ENCODE assay signal across 8 cellular contexts in genomic region chr11:43680521-43681505, GRCh38. TPM values are rescaled to one million over a fixed set of nuclear protein-coding genes. Genes with fewer than 3 reads are reported as not detected.
DNase-seq lines count a peak whose midpoint lies in the region; ATAC-seq and TF ChIP-seq lines count a peak whose summit lies in the region.

HSD17B12 (plus strand) TSS chr11:43680738; CDS start chr11:43680828, 90 bp downstream.

- H2AFZ ChIP-seq in PC-9 = peak within 1 kb of the TSS; percentile 86

- peaks cover 5% of the 10 kb centered on the region; the same call in 1 of the 2 replicates for H3F3A ChIP-seq in PC-9 (ENCODE audit: insufficient read depth, low read depth)

- TF ChIP-seq CTCF in PC-9 (conservative IDR thresholded peaks at IDR 0.05) = no peak
- no peak for TF ChIP-seq CTCF in mucosa of descending colon (IDR thresholded peaks at IDR 0.05)

- H3K79me2 ChIP-seq in PC-9 (ENCODE audit: low read depth) = peaks cover 47% of the 10 kb centered on the region

- peak within 1 kb of the TSS; percentile 84 for H3K27ac ChIP-seq in PC-9
- H3K27ac ChIP-seq in epithelial cell of prostate = peak within 1 kb of the TSS; percentile 89

- peak; percentile 96 for ATAC-seq in GM21619 (IDR thresholded peaks at IDR 0.05; ENCODE audit: unreplicated experiment)
- peak; percentile 98 for ATAC-seq in mucosa of descending colon

- TSS peak; percentile 59 for BruUV-seq in PC-9 (replicated peaks; lab: Mats Ljungman, UMichigan)

- H3K36me3 ChIP-seq in PC-9 (ENCODE audit: low read depth) = peaks cover 28% of the 10 kb centered on the region
- H3K36me3 ChIP-seq in mucosa of descending colon (ENCODE audit: low read depth) = no peaks in the 10 kb centered on the region

- H3K4me3 ChIP-seq in Jurkat, Clone E6-1 (ENCODE audit: low read length) = peak within 1 kb of the TSS; percentile 72
- peak within 1 kb of the TSS; percentile 90 for H3K4me3 ChIP-seq in PC-9
- H3K4me3 ChIP-seq in mucosa of descending colon = peak within 1 kb of the TSS; percentile 51

- H3K4me2 ChIP-seq in PC-9 = peak within 1 kb of the TSS; percentile 90

- peaks cover 4% of the 10 kb centered on the region; the same call in 1 of the 2 replicates for H4K20me1 ChIP-seq in PC-9 (ENCODE audit: insufficient read depth)

- POLR2A ChIA-PET in PC-9 (lab: Charles Lee; ENCODE audit: unreplicated experiment) = interaction anchor here (0.5 to 0.7 kb wide), 3 partner anchors 32 to 1737 kb away, joined by 3 to 4 read pairs (median 4); no protein-coding TSS in a partner anchor

- intact Hi-C loops in PC-9 (cut with micrococcal nuclease; ENCODE audit: unreplicated experiment) (loop anchor here (1.0 to 2.0 kb wide), 3 partner anchors 58 to 370 kb away; partner anchors contain the start of gene API5), mucosa of descending colon (cut with DNase I, micrococcal nuclease) (no loop called here)

- H3K27me3 ChIP-seq in PC-9 (ENCODE audit: insufficient read depth, low read depth) = no peaks in the 10 kb centered on the region

- peak; percentile 93 for DNase-seq in DMS153 treated with DMSO at 0.1 percent for 48 hours (lab: John Stamatoyannopoulos, UW; ENCODE audit: unreplicated experiment)
- peak; percentile 90 for DNase-seq in Jurkat, Clone E6-1 (ENCODE audit: low read depth, low spot score)
- DNase-seq in PC-9 = peak; percentile 99
- DNase-seq in activated T-cell treated with anti-CD3 and anti-CD28 coated beads, Interleukin-2, amount 50 U/mL, for 1 hour = peak; percentile 98
- DNase-seq in epithelial cell of prostate (ENCODE audit: low read depth, low spot score) = peak; percentile 95
- DNase-seq in mucosa of descending colon = peak; percentile 99
- peak; percentile 99 for DNase-seq in stimulated activated CD8-positive, alpha-beta memory T cell treated with anti-CD3 and anti-CD28 coated beads, Interleukin-4, amount 100 ng/mL, for 24 hours (ENCODE audit: low read depth)

- CTCF ChIA-PET in PC-9 (lab: Charles Lee) = interaction anchor here (0.9 kb wide), 1 partner anchor 171 kb away, joined by 3 read pairs; no protein-coding TSS in a partner anchor

- H3K9me3 ChIP-seq in PC-9 (ENCODE audit: insufficient read depth, low read depth) (no peaks in the 10 kb centered on the region), mucosa of descending colon (no peaks in the 10 kb centered on the region)

- H3K9me2 ChIP-seq in PC-9 (ENCODE audit: insufficient read depth) = no peaks in the 10 kb centered on the region

- H3K4me1 ChIP-seq in PC-9 (replicated peaks; ENCODE audit: insufficient read depth) (peaks cover 26% of the 10 kb centered on the region), mucosa of descending colon (ENCODE audit: low read depth) (peaks cover 4% of the 10 kb centered on the region)

RNA-seq across cellular contexts. Expression of gene HSD17B12, which starts in this region (rescaled TPM):
- polyA plus RNA-seq in Jurkat, Clone E6-1 (2012; ENCODE audit: insufficient read depth, insufficient read length) = 10.9 TPM
- total RNA-seq in PC-9 (2021) (83.3 and 112 TPM in 2 replicates), mucosa of descending colon (100 to 1,000 TPM in 2 of 3 donors, 10 to 100 TPM in 1; 63.0 to 119 (median 114) TPM)

Comparison
In these comparisons a context has a peak if more than half of its experiments do, and no peak if none do; other contexts are left out.
1. Peak in every context shown above with its lines: DNase-seq, ATAC-seq, H3K4me3 ChIP-seq and H3K27ac ChIP-seq.